ENCODE assay signal across 2 cellular contexts in the genomic region with DNA sequence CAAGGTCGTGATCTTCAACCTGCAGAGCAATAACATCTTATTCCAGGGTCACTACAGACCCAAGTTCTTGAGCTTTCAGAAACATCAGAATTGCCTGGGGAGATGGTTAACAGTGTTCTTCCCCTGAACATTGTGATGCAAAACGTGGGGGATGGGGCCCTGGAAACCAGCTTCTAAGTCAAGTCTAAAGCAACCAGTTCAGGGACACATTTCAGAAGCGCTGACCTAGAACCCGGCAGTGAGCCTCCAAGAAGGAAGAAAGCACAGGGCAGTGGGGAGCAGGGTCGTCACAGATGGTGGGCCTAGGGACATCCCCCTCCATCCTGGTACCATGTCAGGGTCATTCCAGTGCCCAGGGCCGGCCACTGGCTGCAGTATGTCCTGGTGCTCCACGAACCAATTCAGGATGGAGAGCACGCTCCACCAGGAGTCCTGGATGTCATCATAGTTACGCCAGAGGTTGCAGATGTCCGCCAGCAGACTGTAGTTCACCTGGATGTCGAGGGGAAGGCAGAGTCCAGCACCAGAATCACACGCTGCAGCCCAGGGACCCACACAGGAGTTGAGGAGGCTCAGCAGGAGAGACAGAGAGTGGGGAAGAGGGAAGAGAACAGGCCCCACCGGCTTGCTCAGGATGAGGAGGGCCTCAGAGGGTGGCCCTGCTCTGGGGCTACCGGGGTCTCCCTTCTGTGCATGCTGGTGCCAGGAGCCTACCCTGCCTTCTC.
TF ChIP-seq lines count a peak whose summit lies in the region.

No MANE protein-coding gene starts in this region.

TF ChIP-seq in GM23338, 12 proteins besides CTCF, POLR2A, EP300 and RAD21:
- TF ChIP-seq, protein P1, sequence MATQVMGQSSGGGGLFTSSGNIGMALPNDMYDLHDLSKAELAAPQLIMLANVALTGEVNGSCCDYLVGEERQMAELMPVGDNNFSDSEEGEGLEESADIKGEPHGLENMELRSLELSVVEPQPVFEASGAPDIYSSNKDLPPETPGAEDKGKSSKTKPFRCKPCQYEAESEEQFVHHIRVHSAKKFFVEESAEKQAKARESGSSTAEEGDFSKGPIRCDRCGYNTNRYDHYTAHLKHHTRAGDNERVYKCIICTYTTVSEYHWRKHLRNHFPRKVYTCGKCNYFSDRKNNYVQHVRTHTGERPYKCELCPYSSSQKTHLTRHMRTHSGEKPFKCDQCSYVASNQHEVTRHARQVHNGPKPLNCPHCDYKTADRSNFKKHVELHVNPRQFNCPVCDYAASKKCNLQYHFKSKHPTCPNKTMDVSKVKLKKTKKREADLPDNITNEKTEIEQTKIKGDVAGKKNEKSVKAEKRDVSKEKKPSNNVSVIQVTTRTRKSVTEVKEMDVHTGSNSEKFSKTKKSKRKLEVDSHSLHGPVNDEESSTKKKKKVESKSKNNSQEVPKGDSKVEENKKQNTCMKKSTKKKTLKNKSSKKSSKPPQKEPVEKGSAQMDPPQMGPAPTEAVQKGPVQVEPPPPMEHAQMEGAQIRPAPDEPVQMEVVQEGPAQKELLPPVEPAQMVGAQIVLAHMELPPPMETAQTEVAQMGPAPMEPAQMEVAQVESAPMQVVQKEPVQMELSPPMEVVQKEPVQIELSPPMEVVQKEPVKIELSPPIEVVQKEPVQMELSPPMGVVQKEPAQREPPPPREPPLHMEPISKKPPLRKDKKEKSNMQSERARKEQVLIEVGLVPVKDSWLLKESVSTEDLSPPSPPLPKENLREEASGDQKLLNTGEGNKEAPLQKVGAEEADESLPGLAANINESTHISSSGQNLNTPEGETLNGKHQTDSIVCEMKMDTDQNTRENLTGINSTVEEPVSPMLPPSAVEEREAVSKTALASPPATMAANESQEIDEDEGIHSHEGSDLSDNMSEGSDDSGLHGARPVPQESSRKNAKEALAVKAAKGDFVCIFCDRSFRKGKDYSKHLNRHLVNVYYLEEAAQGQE (IDR thresholded peaks at IDR 0.05; ENCODE audit: unreplicated experiment) = no peak
- TF ChIP-seq, protein P2, sequence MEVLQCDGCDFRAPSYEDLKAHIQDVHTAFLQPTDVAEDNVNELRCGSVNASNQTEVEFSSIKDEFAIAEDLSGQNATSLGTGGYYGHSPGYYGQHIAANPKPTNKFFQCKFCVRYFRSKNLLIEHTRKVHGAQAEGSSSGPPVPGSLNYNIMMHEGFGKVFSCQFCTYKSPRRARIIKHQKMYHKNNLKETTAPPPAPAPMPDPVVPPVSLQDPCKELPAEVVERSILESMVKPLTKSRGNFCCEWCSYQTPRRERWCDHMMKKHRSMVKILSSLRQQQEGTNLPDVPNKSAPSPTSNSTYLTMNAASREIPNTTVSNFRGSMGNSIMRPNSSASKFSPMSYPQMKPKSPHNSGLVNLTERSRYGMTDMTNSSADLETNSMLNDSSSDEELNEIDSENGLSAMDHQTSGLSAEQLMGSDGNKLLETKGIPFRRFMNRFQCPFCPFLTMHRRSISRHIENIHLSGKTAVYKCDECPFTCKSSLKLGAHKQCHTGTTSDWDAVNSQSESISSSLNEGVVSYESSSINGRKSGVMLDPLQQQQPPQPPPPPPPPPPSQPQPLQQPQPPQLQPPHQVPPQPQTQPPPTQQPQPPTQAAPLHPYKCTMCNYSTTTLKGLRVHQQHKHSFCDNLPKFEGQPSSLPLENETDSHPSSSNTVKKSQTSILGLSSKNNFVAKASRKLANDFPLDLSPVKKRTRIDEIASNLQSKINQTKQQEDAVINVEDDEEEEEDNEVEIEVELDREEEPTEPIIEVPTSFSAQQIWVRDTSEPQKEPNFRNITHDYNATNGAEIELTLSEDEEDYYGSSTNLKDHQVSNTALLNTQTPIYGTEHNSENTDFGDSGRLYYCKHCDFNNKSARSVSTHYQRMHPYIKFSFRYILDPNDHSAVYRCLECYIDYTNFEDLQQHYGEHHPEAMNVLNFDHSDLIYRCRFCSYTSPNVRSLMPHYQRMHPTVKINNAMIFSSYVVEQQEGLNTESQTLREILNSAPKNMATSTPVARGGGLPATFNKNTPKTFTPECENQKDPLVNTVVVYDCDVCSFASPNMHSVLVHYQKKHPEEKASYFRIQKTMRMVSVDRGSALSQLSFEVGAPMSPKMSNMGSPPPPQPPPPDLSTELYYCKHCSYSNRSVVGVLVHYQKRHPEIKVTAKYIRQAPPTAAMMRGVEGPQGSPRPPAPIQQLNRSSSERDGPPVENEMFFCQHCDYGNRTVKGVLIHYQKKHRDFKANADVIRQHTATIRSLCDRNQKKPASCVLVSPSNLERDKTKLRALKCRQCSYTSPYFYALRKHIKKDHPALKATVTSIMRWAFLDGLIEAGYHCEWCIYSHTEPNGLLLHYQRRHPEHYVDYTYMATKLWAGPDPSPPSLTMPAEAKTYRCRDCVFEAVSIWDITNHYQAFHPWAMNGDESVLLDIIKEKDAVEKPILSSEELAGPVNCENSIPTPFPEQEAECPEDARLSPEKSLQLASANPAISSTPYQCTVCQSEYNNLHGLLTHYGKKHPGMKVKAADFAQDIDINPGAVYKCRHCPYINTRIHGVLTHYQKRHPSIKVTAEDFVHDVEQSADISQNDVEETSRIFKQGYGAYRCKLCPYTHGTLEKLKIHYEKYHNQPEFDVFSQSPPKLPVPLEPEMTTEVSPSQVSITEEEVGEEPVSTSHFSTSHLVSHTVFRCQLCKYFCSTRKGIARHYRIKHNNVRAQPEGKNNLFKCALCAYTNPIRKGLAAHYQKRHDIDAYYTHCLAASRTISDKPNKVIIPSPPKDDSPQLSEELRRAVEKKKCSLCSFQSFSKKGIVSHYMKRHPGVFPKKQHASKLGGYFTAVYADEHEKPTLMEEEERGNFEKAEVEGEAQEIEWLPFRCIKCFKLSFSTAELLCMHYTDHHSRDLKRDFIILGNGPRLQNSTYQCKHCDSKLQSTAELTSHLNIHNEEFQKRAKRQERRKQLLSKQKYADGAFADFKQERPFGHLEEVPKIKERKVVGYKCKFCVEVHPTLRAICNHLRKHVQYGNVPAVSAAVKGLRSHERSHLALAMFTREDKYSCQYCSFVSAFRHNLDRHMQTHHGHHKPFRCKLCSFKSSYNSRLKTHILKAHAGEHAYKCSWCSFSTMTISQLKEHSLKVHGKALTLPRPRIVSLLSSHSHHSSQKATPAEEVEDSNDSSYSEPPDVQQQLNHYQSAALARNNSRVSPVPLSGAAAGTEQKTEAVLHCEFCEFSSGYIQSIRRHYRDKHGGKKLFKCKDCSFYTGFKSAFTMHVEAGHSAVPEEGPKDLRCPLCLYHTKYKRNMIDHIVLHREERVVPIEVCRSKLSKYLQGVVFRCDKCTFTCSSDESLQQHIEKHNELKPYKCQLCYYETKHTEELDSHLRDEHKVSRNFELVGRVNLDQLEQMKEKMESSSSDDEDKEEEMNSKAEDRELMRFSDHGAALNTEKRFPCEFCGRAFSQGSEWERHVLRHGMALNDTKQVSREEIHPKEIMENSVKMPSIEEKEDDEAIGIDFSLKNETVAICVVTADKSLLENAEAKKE (CRISPR knock-in tag; IDR thresholded peaks at IDR 0.05) = peak; percentile 89

TF ChIP-seq in WTC11, 78 proteins besides CTCF, POLR2A, EP300 and RAD21 (continued from another document):
- TF ChIP-seq, protein P3, sequence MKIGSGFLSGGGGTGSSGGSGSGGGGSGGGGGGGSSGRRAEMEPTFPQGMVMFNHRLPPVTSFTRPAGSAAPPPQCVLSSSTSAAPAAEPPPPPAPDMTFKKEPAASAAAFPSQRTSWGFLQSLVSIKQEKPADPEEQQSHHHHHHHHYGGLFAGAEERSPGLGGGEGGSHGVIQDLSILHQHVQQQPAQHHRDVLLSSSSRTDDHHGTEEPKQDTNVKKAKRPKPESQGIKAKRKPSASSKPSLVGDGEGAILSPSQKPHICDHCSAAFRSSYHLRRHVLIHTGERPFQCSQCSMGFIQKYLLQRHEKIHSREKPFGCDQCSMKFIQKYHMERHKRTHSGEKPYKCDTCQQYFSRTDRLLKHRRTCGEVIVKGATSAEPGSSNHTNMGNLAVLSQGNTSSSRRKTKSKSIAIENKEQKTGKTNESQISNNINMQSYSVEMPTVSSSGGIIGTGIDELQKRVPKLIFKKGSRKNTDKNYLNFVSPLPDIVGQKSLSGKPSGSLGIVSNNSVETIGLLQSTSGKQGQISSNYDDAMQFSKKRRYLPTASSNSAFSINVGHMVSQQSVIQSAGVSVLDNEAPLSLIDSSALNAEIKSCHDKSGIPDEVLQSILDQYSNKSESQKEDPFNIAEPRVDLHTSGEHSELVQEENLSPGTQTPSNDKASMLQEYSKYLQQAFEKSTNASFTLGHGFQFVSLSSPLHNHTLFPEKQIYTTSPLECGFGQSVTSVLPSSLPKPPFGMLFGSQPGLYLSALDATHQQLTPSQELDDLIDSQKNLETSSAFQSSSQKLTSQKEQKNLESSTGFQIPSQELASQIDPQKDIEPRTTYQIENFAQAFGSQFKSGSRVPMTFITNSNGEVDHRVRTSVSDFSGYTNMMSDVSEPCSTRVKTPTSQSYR (CRISPR knock-in tag; IDR thresholded peaks at IDR 0.05) = peak; percentile 84; the same call in 1 of the 2 replicates
- TF ChIP-seq, protein P4, sequence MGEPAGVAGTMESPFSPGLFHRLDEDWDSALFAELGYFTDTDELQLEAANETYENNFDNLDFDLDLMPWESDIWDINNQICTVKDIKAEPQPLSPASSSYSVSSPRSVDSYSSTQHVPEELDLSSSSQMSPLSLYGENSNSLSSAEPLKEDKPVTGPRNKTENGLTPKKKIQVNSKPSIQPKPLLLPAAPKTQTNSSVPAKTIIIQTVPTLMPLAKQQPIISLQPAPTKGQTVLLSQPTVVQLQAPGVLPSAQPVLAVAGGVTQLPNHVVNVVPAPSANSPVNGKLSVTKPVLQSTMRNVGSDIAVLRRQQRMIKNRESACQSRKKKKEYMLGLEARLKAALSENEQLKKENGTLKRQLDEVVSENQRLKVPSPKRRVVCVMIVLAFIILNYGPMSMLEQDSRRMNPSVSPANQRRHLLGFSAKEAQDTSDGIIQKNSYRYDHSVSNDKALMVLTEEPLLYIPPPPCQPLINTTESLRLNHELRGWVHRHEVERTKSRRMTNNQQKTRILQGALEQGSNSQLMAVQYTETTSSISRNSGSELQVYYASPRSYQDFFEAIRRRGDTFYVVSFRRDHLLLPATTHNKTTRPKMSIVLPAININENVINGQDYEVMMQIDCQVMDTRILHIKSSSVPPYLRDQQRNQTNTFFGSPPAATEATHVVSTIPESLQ (CRISPR knock-in tag; IDR thresholded peaks at IDR 0.05) = no peak
- TF ChIP-seq, protein P5, sequence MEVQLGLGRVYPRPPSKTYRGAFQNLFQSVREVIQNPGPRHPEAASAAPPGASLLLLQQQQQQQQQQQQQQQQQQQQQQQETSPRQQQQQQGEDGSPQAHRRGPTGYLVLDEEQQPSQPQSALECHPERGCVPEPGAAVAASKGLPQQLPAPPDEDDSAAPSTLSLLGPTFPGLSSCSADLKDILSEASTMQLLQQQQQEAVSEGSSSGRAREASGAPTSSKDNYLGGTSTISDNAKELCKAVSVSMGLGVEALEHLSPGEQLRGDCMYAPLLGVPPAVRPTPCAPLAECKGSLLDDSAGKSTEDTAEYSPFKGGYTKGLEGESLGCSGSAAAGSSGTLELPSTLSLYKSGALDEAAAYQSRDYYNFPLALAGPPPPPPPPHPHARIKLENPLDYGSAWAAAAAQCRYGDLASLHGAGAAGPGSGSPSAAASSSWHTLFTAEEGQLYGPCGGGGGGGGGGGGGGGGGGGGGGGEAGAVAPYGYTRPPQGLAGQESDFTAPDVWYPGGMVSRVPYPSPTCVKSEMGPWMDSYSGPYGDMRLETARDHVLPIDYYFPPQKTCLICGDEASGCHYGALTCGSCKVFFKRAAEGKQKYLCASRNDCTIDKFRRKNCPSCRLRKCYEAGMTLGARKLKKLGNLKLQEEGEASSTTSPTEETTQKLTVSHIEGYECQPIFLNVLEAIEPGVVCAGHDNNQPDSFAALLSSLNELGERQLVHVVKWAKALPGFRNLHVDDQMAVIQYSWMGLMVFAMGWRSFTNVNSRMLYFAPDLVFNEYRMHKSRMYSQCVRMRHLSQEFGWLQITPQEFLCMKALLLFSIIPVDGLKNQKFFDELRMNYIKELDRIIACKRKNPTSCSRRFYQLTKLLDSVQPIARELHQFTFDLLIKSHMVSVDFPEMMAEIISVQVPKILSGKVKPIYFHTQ (CRISPR knock-in tag; IDR thresholded peaks at IDR 0.05) = no peak
- TF ChIP-seq ETV6 (CRISPR knock-in tag; IDR thresholded peaks at IDR 0.05) = peak; percentile 53; the same call in 1 of the 2 replicates
- TF ChIP-seq, protein P6, sequence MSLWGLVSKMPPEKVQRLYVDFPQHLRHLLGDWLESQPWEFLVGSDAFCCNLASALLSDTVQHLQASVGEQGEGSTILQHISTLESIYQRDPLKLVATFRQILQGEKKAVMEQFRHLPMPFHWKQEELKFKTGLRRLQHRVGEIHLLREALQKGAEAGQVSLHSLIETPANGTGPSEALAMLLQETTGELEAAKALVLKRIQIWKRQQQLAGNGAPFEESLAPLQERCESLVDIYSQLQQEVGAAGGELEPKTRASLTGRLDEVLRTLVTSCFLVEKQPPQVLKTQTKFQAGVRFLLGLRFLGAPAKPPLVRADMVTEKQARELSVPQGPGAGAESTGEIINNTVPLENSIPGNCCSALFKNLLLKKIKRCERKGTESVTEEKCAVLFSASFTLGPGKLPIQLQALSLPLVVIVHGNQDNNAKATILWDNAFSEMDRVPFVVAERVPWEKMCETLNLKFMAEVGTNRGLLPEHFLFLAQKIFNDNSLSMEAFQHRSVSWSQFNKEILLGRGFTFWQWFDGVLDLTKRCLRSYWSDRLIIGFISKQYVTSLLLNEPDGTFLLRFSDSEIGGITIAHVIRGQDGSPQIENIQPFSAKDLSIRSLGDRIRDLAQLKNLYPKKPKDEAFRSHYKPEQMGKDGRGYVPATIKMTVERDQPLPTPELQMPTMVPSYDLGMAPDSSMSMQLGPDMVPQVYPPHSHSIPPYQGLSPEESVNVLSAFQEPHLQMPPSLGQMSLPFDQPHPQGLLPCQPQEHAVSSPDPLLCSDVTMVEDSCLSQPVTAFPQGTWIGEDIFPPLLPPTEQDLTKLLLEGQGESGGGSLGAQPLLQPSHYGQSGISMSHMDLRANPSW (CRISPR knock-in tag; conservative IDR thresholded peaks at IDR 0.05; ENCODE audit: low read depth) = no peak
- no peak for TF ChIP-seq RELA (CRISPR knock-in tag; IDR thresholded peaks at IDR 0.05; ENCODE audit: borderline replicate concordance)
- TF ChIP-seq, protein P7, sequence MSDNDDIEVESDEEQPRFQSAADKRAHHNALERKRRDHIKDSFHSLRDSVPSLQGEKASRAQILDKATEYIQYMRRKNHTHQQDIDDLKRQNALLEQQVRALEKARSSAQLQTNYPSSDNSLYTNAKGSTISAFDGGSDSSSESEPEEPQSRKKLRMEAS (CRISPR knock-in tag; IDR thresholded peaks at IDR 0.05) = 0 out of 2 replicates have a peak, but pooled peaks have one; percentile 39
- no peak for TF ChIP-seq TEAD4 (CRISPR knock-in tag; IDR thresholded peaks at IDR 0.05)
- no peak for TF ChIP-seq ZNF263 (CRISPR knock-in tag; IDR thresholded peaks at IDR 0.05; ENCODE audit: low read depth)
